ENCODE assay signal across 20 cellular contexts in genomic region chr20:44589522-44589921, GRCh38.
"Had no signal": no experiment of that assay in that cellular context is flagged by ENCODE, and none has a peak within 500 bp of the region (broad histone marks: within the 10 kb centered on the region; RNA-seq: fewer than 3 reads in every experiment).

No MANE protein-coding gene starts in this region.

- H3K27ac Mint-ChIP-seq: activated CD4-positive, alpha-beta memory T cell treated with anti-CD3 and anti-CD28 coated beads for 36 hours; activated naive CD8-positive, alpha-beta T cell treated with anti-CD3 and anti-CD28 coated beads for 36 hours; endodermal cell; progenitor cell of endocrine pancreas; stimulated activated naive CD8-positive, alpha-beta T cell treated with anti-CD3 and anti-CD28 coated beads, Interleukin-15, amount 100 ng/mL, for 72 hours; T-helper 1 cell treated with Interleukin-12 subunit alpha and Interleukin-12 subunit beta and Interleukin-4 antibody, amounts not matched to agents 30 μg/mL and 1 μg/mL, for 36 hours had no signal

- H3K27me3 Mint-ChIP-seq: activated CD4-positive, alpha-beta memory T cell treated with anti-CD3 and anti-CD28 coated beads for 36 hours; activated naive CD8-positive, alpha-beta T cell treated with anti-CD3 and anti-CD28 coated beads for 36 hours; progenitor cell of endocrine pancreas; stimulated activated naive CD8-positive, alpha-beta T cell treated with anti-CD3 and anti-CD28 coated beads, Interleukin-15, amount 100 ng/mL, for 72 hours had no signal

- DNase-seq: activated CD4-positive, alpha-beta memory T cell treated with anti-CD3 and anti-CD28 coated beads for 36 hours; activated CD4-positive, alpha-beta T cell treated with anti-CD3 and anti-CD28 coated beads for 48 hours; activated naive CD4-positive, alpha-beta T cell treated with Interleukin-2 at 50 U/mL for 16 hours; activated naive CD8-positive, alpha-beta T cell treated with anti-CD3 and anti-CD28 coated beads for 36 hours; activated T-cell treated with anti-CD3 and anti-CD28 coated beads, Interleukin-2, amount 50 U/mL, for 48 hours; cerebellar nuclear complex; cortex of kidney; endodermal cell; heart left ventricle; left lung; retina; stimulated activated CD4-positive, alpha-beta T cell treated with anti-CD3 and anti-CD28 coated beads, Interleukin-1b, Interleukin-23, amount 100 ng/mL, for 48 hours; stimulated activated naive CD8-positive, alpha-beta T cell treated with anti-CD3 and anti-CD28 coated beads, Interleukin-15, amount 100 ng/mL, for 72 hours had no signal

- H3K4me1 Mint-ChIP-seq: neural crest cell had no signal

- H3K36me3 Mint-ChIP-seq: activated CD4-positive, alpha-beta memory T cell treated with anti-CD3 and anti-CD28 coated beads for 36 hours; activated naive CD8-positive, alpha-beta T cell treated with anti-CD3 and anti-CD28 coated beads for 36 hours had no signal

- ATAC-seq: heart left ventricle; left lung; stimulated activated naive CD8-positive, alpha-beta T cell treated with anti-CD3 and anti-CD28 coated beads, Interleukin-15, amount 100 ng/mL, for 72 hours had no signal

- H3K4me3 Mint-ChIP-seq: activated CD4-positive, alpha-beta memory T cell treated with anti-CD3 and anti-CD28 coated beads for 36 hours; activated naive CD8-positive, alpha-beta T cell treated with anti-CD3 and anti-CD28 coated beads for 36 hours; endodermal cell; neural crest cell; stimulated activated naive CD8-positive, alpha-beta T cell treated with anti-CD3 and anti-CD28 coated beads, Interleukin-15, amount 100 ng/mL, for 72 hours; T-helper 1 cell treated with Interleukin-12 subunit alpha and Interleukin-12 subunit beta and Interleukin-4 antibody, amounts not matched to agents 30 μg/mL and 1 μg/mL, for 36 hours had no signal

- H3K27ac ChIP-seq: breast epithelium, epithelial cell of prostate, left lung, suprapubic skin, tibial nerve had no signal

- H3K9me3 Mint-ChIP-seq: activated CD4-positive, alpha-beta memory T cell treated with anti-CD3 and anti-CD28 coated beads for 36 hours; activated naive CD8-positive, alpha-beta T cell treated with anti-CD3 and anti-CD28 coated beads for 36 hours; endodermal cell; neural crest cell; stimulated activated naive CD8-positive, alpha-beta T cell treated with anti-CD3 and anti-CD28 coated beads, Interleukin-15, amount 100 ng/mL, for 72 hours; T-helper 1 cell treated with Interleukin-12 subunit alpha and Interleukin-12 subunit beta and Interleukin-4 antibody, amounts not matched to agents 30 μg/mL and 1 μg/mL, for 36 hours had no signal

- H3K4me1 ChIP-seq: breast epithelium had no signal

- H3K27me3 ChIP-seq: breast epithelium, heart left ventricle, left lung, suprapubic skin, tibial nerve had no signal

- H3K4me3 ChIP-seq: breast epithelium, heart left ventricle, left lung, suprapubic skin, tibial nerve had no signal

- H3K9me3 ChIP-seq: breast epithelium, heart left ventricle, left lung, suprapubic skin, tibial nerve had no signal

- H3K36me3 ChIP-seq: breast epithelium had no signal
